16 cellular contexts compared by ENCODE assay signal in the genomic region with DNA sequence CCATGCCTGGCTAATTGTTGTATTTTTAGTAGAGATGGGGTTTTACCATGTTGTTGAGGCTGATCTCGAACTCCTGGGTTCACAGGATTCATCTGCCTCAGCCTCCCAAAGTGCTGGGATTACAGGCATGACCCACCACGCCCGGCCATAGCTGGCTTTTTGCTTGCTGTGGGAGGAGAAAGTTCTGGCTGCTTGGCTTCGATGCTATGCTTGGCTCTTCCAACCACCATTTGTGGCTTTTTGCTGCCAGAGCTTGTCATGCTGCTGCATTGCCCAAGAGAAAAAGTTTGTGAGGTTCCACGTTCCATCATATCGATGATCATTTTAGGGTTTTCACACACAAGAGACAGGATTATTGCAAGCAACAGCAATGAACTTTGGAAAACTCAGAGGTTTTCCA. TPM values are rescaled to one million over a fixed set of nuclear protein-coding genes. Genes with fewer than 3 reads are reported as not detected.
"Had no signal": no experiment of that assay in that cellular context is flagged by ENCODE, and none has a peak within 500 bp of the region (broad histone marks: within the 10 kb centered on the region; RNA-seq: fewer than 3 reads in every experiment).

No MANE protein-coding gene starts in this region.

- H3K4me1 Mint-ChIP-seq: activated CD4-positive, alpha-beta T cell treated with anti-CD3 and anti-CD28 coated beads for 36 hours; activated T-helper 17 cell treated with anti-CD3 and anti-CD28 coated beads, Interleukin-2, amount 50 U/mL, for 72 hours had no signal

- H3K27ac ChIP-seq: testis, WERI-Rb-1 had no signal

- H3K9me3 ChIP-seq: esophagus squamous epithelium, SK-N-SH, testis had no signal

- H3K4me3 Mint-ChIP-seq: activated CD4-positive, alpha-beta T cell treated with anti-CD3 and anti-CD28 coated beads for 36 hours; activated T-helper 17 cell treated with anti-CD3 and anti-CD28 coated beads, Interleukin-2, amount 50 U/mL, for 72 hours; naive thymus-derived CD4-positive, alpha-beta T cell; stimulated activated naive CD8-positive, alpha-beta T cell treated with anti-CD3 and anti-CD28 coated beads, Interleukin-15, Interleukin-2, amounts not matched to agents 100 ng/mL and 50 ng/mL, for 24 hours had no signal

- H3K4me1 ChIP-seq: esophagus squamous epithelium, testis had no signal

- H3K9me2 ChIP-seq: SK-N-SH had no signal

- DNase-seq: activated CD4-positive, alpha-beta T cell treated with anti-CD3 and anti-CD28 coated beads for 36 hours; activated T-cell treated with anti-CD3 and anti-CD28 coated beads for 4 hours; amygdala; esophagus squamous epithelium; hippocampal formation; kidney glomerular epithelial cell; naive thymus-derived CD4-positive, alpha-beta T cell; SK-N-SH; stimulated activated CD4-positive, alpha-beta T cell treated with anti-CD3 and anti-CD28 coated beads, Interleukin-4, amount 100 ng/mL, for 1 hour; T-helper 1 cell; testis; WERI-Rb-1 had no signal

- ATAC-seq: activated CD4-positive, alpha-beta T cell treated with anti-CD3 and anti-CD28 coated beads for 36 hours; activated naive CD4-positive, alpha-beta T cell treated with anti-CD3 and anti-CD28 coated beads, Interleukin-2, amount 50 U/mL, for 72 hours; activated T-helper 17 cell treated with anti-CD3 and anti-CD28 coated beads, Interleukin-2, amount 50 U/mL, for 72 hours; naive thymus-derived CD4-positive, alpha-beta T cell had no signal

- H3K9ac ChIP-seq: SK-N-SH had no signal

- H3K27ac Mint-ChIP-seq: activated CD4-positive, alpha-beta T cell treated with anti-CD3 and anti-CD28 coated beads for 36 hours; activated naive CD4-positive, alpha-beta T cell treated with anti-CD3 and anti-CD28 coated beads, Interleukin-2, amount 50 U/mL, for 72 hours; activated T-helper 17 cell treated with anti-CD3 and anti-CD28 coated beads, Interleukin-2, amount 50 U/mL, for 72 hours; naive thymus-derived CD4-positive, alpha-beta T cell; progenitor cell of endocrine pancreas; stimulated activated naive CD8-positive, alpha-beta T cell treated with anti-CD3 and anti-CD28 coated beads, Interleukin-15, Interleukin-2, amounts not matched to agents 100 ng/mL and 50 ng/mL, for 24 hours had no signal

- H3K9me3 Mint-ChIP-seq: activated T-helper 17 cell treated with anti-CD3 and anti-CD28 coated beads, Interleukin-2, amount 50 U/mL, for 72 hours had no signal

- H3K4me2 ChIP-seq: SK-N-SH had no signal

- H3K27me3 ChIP-seq: esophagus squamous epithelium, testis had no signal

- H3K36me3 ChIP-seq: esophagus squamous epithelium, WERI-Rb-1 had no signal

- H3K27me3 Mint-ChIP-seq: activated T-helper 17 cell treated with anti-CD3 and anti-CD28 coated beads, Interleukin-2, amount 50 U/mL, for 72 hours; progenitor cell of endocrine pancreas had no signal

- H3K4me3 ChIP-seq: esophagus squamous epithelium, testis had no signal

RNA-seq across cellular contexts. Expression of a gene that starts 55.1 kb away (rescaled TPM):
- total RNA-seq: activated CD4-positive, alpha-beta T cell treated with anti-CD3 and anti-CD28 coated beads for 36 hours; activated naive CD4-positive, alpha-beta T cell treated with anti-CD3 and anti-CD28 coated beads, Interleukin-2, amount 50 U/mL, for 72 hours; activated T-helper 17 cell treated with anti-CD3 and anti-CD28 coated beads, Interleukin-2, amount 50 U/mL, for 72 hours had no signal
- polyA plus RNA-seq: naive thymus-derived CD4-positive, alpha-beta T cell had no signal
